Comparison of ENCODE assay signal across 20 cellular contexts in genomic region chr10:47296941-47297340, GRCh38. TPM values are rescaled to one million over a fixed set of nuclear protein-coding genes. Genes with fewer than 3 reads are reported as not detected.
DNase-seq lines count a peak whose midpoint lies in the region; ATAC-seq and TF ChIP-seq lines count a peak whose summit lies in the region.
"Had no signal": no experiment of that assay in that cellular context is flagged by ENCODE, and none has a peak within 500 bp of the region (broad histone marks: within the 10 kb centered on the region; RNA-seq: fewer than 3 reads in every experiment).

No MANE protein-coding gene starts in this region.

- no peak for ATAC-seq in left lobe of liver
- no peak for ATAC-seq in GM18520 (IDR thresholded peaks at IDR 0.05; ENCODE audit: unreplicated experiment)
- no peak for ATAC-seq in GM21528 (IDR thresholded peaks at IDR 0.05; ENCODE audit: low FRiP score, unreplicated experiment)
- ATAC-seq: HCT116 had no signal

- TF ChIP-seq POLR2A in vagina (IDR thresholded peaks at IDR 0.05), result no peak

- H2AFZ ChIP-seq in Loucy (ENCODE audit: low read length), result peak overlapping the region; percentile 72
- no peak overlapping the region for H2AFZ ChIP-seq in hepatocyte

- H3K27me3 ChIP-seq in Loucy (ENCODE audit: insufficient read depth, low read length, poor library complexity, severe bottlenecking) (no peaks in the 10 kb centered on the region), hepatocyte (peaks cover 61% of the 10 kb centered on the region), vagina (no peaks in the 10 kb centered on the region)

- WGBS in hepatocyte (ENCODE audit: low lambda C conversion rate, missing lambda C conversion rate), result 58% methylated on average over 1 of the region's 1 CpG

- H3K9ac ChIP-seq in Loucy (ENCODE audit: low read depth, low read length, poor library complexity, severe bottlenecking), result peak overlapping the region; percentile 19

- no peaks in the 10 kb centered on the region for H3K9me3 ChIP-seq in Loucy (ENCODE audit: insufficient read depth, low read depth, low read length)
- no peaks in the 10 kb centered on the region for H3K9me3 ChIP-seq in hepatocyte (ENCODE audit: low read depth)
- H3K9me3 ChIP-seq in vagina, result no peaks in the 10 kb centered on the region
- H3K9me3 ChIP-seq: BE2C had no signal

- H3K36me3 ChIP-seq in Loucy (ENCODE audit: insufficient read depth, low read length), result no peaks in the 10 kb centered on the region
- no peaks in the 10 kb centered on the region for H3K36me3 ChIP-seq in hepatocyte (replicated peaks; ENCODE audit: insufficient read depth, low read depth)
- no peaks in the 10 kb centered on the region for H3K36me3 ChIP-seq in vagina
- H3K36me3 ChIP-seq: BE2C had no signal

- H3K4me3 ChIP-seq in Loucy (ENCODE audit: low read length, poor library complexity, severe bottlenecking) (no peak overlapping the region), hepatocyte (no peak overlapping the region), vagina (no peak overlapping the region)

- H3F3A ChIP-seq in Loucy (ENCODE audit: low read depth), result no peaks in the 10 kb centered on the region

- intact Hi-C loops in posterior vena cava (cut with DNase I), result no loop called here
- intact Hi-C loops in vagina (cut with DNase I), result no loop called here

- peaks cover 16% of the 10 kb centered on the region for H3K4me1 ChIP-seq in Loucy (ENCODE audit: insufficient read depth, low read length, poor library complexity, severe bottlenecking)
- H3K4me1 ChIP-seq in hepatocyte (ENCODE audit: insufficient read depth), result peaks cover 8% of the 10 kb centered on the region
- H3K4me1 ChIP-seq in vagina, result peaks cover 24% of the 10 kb centered on the region
- H3K4me1 ChIP-seq: BE2C had no signal

- DNase-seq in hepatocyte (ENCODE audit: low spot score) (no peak), posterior vena cava (ENCODE audit: low spot score) (peak; percentile 28), vagina (ENCODE audit: extremely low spot score in 2 of 2) (no peak), left lobe of liver (ENCODE audit: low spot score) (no peak)
- DNase-seq: ACHN; BE2C; C1 segment of cervical spinal cord; CD4-positive, CD25-positive, alpha-beta regulatory T cell; CD8-positive, alpha-beta memory T cell; COR-L47; GDM1; GOT3; H7; IMR-90; KBM-7 had no signal

- H3K4me2 ChIP-seq in Loucy (ENCODE audit: low read depth, low read length, poor library complexity, severe bottlenecking) (no peak overlapping the region), hepatocyte (peak overlapping the region; percentile 52)

- no peaks in the 10 kb centered on the region for H3K79me2 ChIP-seq in Loucy (ENCODE audit: insufficient read depth, low read length)
- no peaks in the 10 kb centered on the region for H3K79me2 ChIP-seq in hepatocyte

- H3K9me2 ChIP-seq in Loucy (replicated peaks; ENCODE audit: low read depth, low read length) (no peaks in the 10 kb centered on the region), hepatocyte (replicated peaks; ENCODE audit: insufficient read depth) (no peaks in the 10 kb centered on the region)

- H4K20me1 ChIP-seq in Loucy (ENCODE audit: insufficient read depth, low read length, poor library complexity, severe bottlenecking) (no peaks in the 10 kb centered on the region), hepatocyte (ENCODE audit: insufficient read depth, poor library complexity, severe bottlenecking) (no peaks in the 10 kb centered on the region)

- H3K27ac ChIP-seq in hepatocyte, result peak overlapping the region; percentile 88
- peak overlapping the region; percentile 61 for H3K27ac ChIP-seq in vagina

- TF ChIP-seq CTCF in Loucy (conservative IDR thresholded peaks at IDR 0.05; ENCODE audit: low read length) (no peak), hepatocyte (IDR thresholded peaks at IDR 0.05; ENCODE audit: poor library complexity) (no peak), vagina (IDR thresholded peaks at IDR 0.05) (no peak)

RNA-seq across cellular contexts. Expression of gene GDF10, which starts 3.1 kb away (rescaled TPM):
- 2.3 and 2.5 TPM in 2 replicates for total RNA-seq in hepatocyte
- polyA plus RNA-seq in hepatocyte, result 3.3 and 5.7 TPM in 2 replicates
- 10 to 100 TPM in 1 of 2 donors, 1 to 10 TPM in 1; 1.5 to 18.6 TPM for total RNA-seq in posterior vena cava
- 1.7 TPM for total RNA-seq in vagina
- 0.08 TPM for total RNA-seq in left lobe of liver
- total RNA-seq: CD4-positive, CD25-positive, alpha-beta regulatory T cell; H7; IMR-90 had no signal
- polyA plus RNA-seq: CD4-positive, CD25-positive, alpha-beta regulatory T cell had no signal

RNA-seq across cellular contexts. Expression of gene GDF2, which starts 25.3 kb away (rescaled TPM):
- not detected in 2 replicates for total RNA-seq in hepatocyte
- 0.39 TPM in 1 of 2 replicates, not detected in the other for polyA plus RNA-seq in hepatocyte
- total RNA-seq in posterior vena cava, result not detected
- total RNA-seq in vagina, result not detected
- 7.2 TPM for total RNA-seq in left lobe of liver
- total RNA-seq: CD4-positive, CD25-positive, alpha-beta regulatory T cell; CD8-positive, alpha-beta memory T cell; Daoy; H7 had no signal
- polyA plus RNA-seq: CD4-positive, CD25-positive, alpha-beta regulatory T cell; CD8-positive, alpha-beta memory T cell; IMR-90 had no signal

RNA-seq across cellular contexts. Expression of gene RBP3, which starts 51.2 kb away (rescaled TPM):
- total RNA-seq in hepatocyte, result 0.53 and 0.56 TPM in 2 replicates
- polyA plus RNA-seq in hepatocyte, result 1.1 and 1.3 TPM in 2 replicates
- not detected for total RNA-seq in posterior vena cava
- total RNA-seq in vagina, result not detected
- not detected for total RNA-seq in left lobe of liver
- total RNA-seq: CD4-positive, CD25-positive, alpha-beta regulatory T cell; CD8-positive, alpha-beta memory T cell; Daoy; H7; IMR-90 had no signal
- polyA plus RNA-seq: CD4-positive, CD25-positive, alpha-beta regulatory T cell; CD8-positive, alpha-beta memory T cell; IMR-90 had no signal
